ENCODE assay signal across 35 cellular contexts in the genomic region with DNA sequence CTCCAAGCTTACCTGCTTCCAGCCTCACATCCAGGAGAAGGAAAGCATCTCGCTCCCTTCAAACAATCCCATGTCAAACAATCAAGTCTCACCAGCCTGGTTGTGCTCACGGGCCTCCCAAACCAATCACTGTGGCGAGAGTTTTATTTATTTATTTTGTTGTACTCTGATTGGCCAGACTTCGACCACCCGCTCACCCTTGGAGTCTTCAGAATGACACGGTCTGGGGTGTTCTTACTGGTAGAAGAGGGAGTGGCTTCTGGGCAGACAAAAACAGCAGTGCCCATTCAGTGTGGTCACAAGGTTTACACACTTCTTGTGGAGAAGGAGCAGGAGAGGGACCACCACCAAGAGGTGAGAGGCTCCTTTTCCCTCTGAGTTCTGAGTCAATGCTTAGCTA.
"Had no signal": no experiment of that assay in that cellular context is flagged by ENCODE, and none has a peak within 500 bp of the region (broad histone marks: within the 10 kb centered on the region; RNA-seq: fewer than 3 reads in every experiment).

No MANE protein-coding gene starts in this region.

- H3K4me1 ChIP-seq: adrenal gland, Peyer's patch had no signal

- DNase-seq: activated CD4-positive, alpha-beta T cell treated with anti-CD3 and anti-CD28 coated beads for 1 hour; activated CD4-positive, alpha-beta T cell treated with anti-CD3 and anti-CD28 coated beads for 48 hours; activated CD4-positive, alpha-beta T cell treated with anti-CD3 and anti-CD28 coated beads, Interleukin-2, amount 50 U/mL, for 4 hours; activated CD4-positive, CD25-positive, alpha-beta regulatory T cell; activated CD8-positive, alpha-beta T cell treated with anti-CD3 and anti-CD28 coated beads, Interleukin-2, amount 10 ng/mL, durations not matched to agents 7 days and 5 days; activated gamma-delta T cell; activated naive CD4-positive, alpha-beta T cell treated with anti-CD3 and anti-CD28 coated beads for 36 hours; activated T-cell treated with anti-CD3 and anti-CD28 coated beads, Interleukin-2, amount 50 U/mL, for 24 hours; adrenal gland; cerebellar nuclear complex; Kasumi-1; KBM-7; NCI-H1048; NCI-H1436 treated with DMSO at 0.1 percent for 48 hours; NCI-H187; NCI-H2029 treated with DMSO at 0.1 percent for 48 hours; NCI-H2107; NCI-H2171; NCI-H510A; NCI-H526; NCI-H748 treated with DMSO at 0.1 percent for 48 hours; NK-92 treated with Interleukin-12 subunit alpha and Interleukin-12 subunit beta, amount 100 ng/mL, for 24 hours; PC-3; Peyer's patch; SIG-M5; SW 1271; T-helper 1 cell; T1000; WERI-Rb-1 had no signal

- ATAC-seq: activated CD8-positive, alpha-beta T cell treated with anti-CD3 and anti-CD28 coated beads, Interleukin-2, amount 10 ng/mL, durations not matched to agents 7 days and 5 days; activated naive CD4-positive, alpha-beta T cell treated with anti-CD3 and anti-CD28 coated beads, Interleukin-2, amount 50 U/mL, for 72 hours; PC-3 had no signal

- H3K27ac ChIP-seq: adrenal gland, Peyer's patch, RWPE1, WERI-Rb-1 had no signal

- H3K4me3 Mint-ChIP-seq: activated CD8-positive, alpha-beta T cell treated with anti-CD3 and anti-CD28 coated beads, Interleukin-2, amount 10 ng/mL, durations not matched to agents 7 days and 5 days; activated naive CD4-positive, alpha-beta T cell treated with anti-CD3 and anti-CD28 coated beads for 36 hours; activated T-cell treated with anti-CD3 and anti-CD28 coated beads, Interleukin-2, amount 50 U/mL, for 24 hours; brain had no signal

- H3K9me3 ChIP-seq: adrenal gland, MG63, Peyer's patch had no signal

- H3K36me3 ChIP-seq: adrenal gland, MG63, Peyer's patch, WERI-Rb-1 had no signal

- H3K27me3 ChIP-seq: MG63, Peyer's patch had no signal

- H3K4me3 ChIP-seq: adrenal gland, MG63, Peyer's patch had no signal

- H3K9me3 Mint-ChIP-seq: activated T-helper 2 cell treated with anti-CD3 and anti-CD28 coated beads, Interferon-gamma antibody, Interleukin-2, Interleukin-4, amounts not matched to agents 10 μg/mL and 5 μg/mL and 100 μg/mL, durations not matched to agents 14 hours and 24 hours and 36 hours had no signal

- FAIRE-seq: bronchial epithelial cell had no signal

- H3K27ac Mint-ChIP-seq: activated CD8-positive, alpha-beta T cell treated with anti-CD3 and anti-CD28 coated beads, Interleukin-2, amount 10 ng/mL, durations not matched to agents 7 days and 5 days; activated naive CD4-positive, alpha-beta T cell treated with anti-CD3 and anti-CD28 coated beads for 36 hours; activated naive CD4-positive, alpha-beta T cell treated with anti-CD3 and anti-CD28 coated beads, Interleukin-2, amount 50 U/mL, for 72 hours; activated T-cell treated with anti-CD3 and anti-CD28 coated beads, Interleukin-2, amount 50 U/mL, for 24 hours; activated T-helper 2 cell treated with anti-CD3 and anti-CD28 coated beads, Interferon-gamma antibody, Interleukin-2, Interleukin-4, amounts not matched to agents 10 μg/mL and 5 μg/mL and 100 μg/mL, durations not matched to agents 14 hours and 24 hours and 36 hours had no signal

- H3K36me3 Mint-ChIP-seq: brain had no signal
